Comparison of ENCODE assay signal across 7 cellular contexts in genomic region chr5:169656125-169656990, GRCh38. TPM values are rescaled to one million over a fixed set of nuclear protein-coding genes. Genes with fewer than 3 reads are reported as not detected.
DNase-seq lines count a peak whose midpoint lies in the region; ATAC-seq, FAIRE-seq and TF ChIP-seq lines count a peak whose summit lies in the region.

No MANE protein-coding gene starts in this region.

- FAIRE-seq in H54 (lab: Jason Lieb, UNC), result no peak

- ATAC-seq in GM18858 (IDR thresholded peaks at IDR 0.05; ENCODE audit: unreplicated experiment) (peak; percentile 74), GM21529 (IDR thresholded peaks at IDR 0.05; ENCODE audit: unreplicated experiment) (peak; percentile 76), HG03558 (IDR thresholded peaks at IDR 0.05; ENCODE audit: extremely low read depth, unreplicated experiment) (peak; percentile 73)

- no peak for TF ChIP-seq POLR2A in H54 (IDR thresholded peaks at IDR 0.05; ENCODE audit: low read depth, low read length)

- DNase-seq in islet precursor cell, result peak; percentile 17
- DNase-seq in H54 (ENCODE audit: insufficient read length, low spot score), result no peak
- DNase-seq in SW480 (ENCODE audit: low spot score), result no peak
- DNase-seq in HT-29 (ENCODE audit: low spot score), result no peak

RNA-seq across cellular contexts. Expression of gene DOCK2, which starts 19.3 kb away (rescaled TPM):
- not detected in 2 replicates for total RNA-seq in HT-29 (2014; rRNA removed; shearing (Covaris generic))
